In the genomic region with DNA sequence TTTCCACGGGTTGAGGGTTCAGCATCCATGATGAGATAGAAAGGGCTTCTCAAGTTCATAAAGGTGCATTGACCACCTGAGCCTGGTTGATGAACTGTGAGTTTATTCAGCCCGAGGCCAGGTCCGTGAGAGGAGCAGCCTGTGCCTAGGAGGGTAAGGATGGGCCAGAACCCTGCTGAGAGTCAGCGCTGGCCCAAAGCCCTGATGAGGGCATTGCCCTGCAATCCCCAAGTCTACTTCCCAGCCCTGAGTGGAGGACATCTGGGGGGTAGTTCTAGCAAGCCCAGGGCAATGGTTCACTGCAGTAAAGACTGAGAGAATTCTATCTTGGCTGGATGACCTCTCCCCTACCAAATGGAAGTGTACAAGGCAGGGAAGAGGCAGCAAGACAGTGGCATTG, we compare ENCODE assay signal across 22 cellular contexts.
"Had no signal": no experiment of that assay in that cellular context is flagged by ENCODE, and none has a peak within 500 bp of the region (broad histone marks: within the 10 kb centered on the region; RNA-seq: fewer than 3 reads in every experiment).

No MANE protein-coding gene starts in this region.

- H3K9me3 ChIP-seq: SK-N-SH had no signal

- H3K4me2 ChIP-seq: SK-N-SH had no signal

- H3K27ac ChIP-seq: VCaP had no signal

- DNase-seq: activated CD4-positive, alpha-beta memory T cell treated with anti-CD3 and anti-CD28 coated beads, Interleukin-2, amount 10 ng/mL, durations not matched to agents 7 days and 5 days; activated CD4-positive, alpha-beta T cell treated with anti-CD3 and anti-CD28 coated beads for 36 hours; activated CD4-positive, alpha-beta T cell treated with anti-CD3 and anti-CD28 coated beads, Interleukin-2, amount 50 U/mL, for 1 hour; activated CD4-positive, CD25-positive, alpha-beta regulatory T cell; activated gamma-delta T cell; activated naive CD4-positive, alpha-beta T cell treated with anti-CD3 and anti-CD28 coated beads for 36 hours; activated T-cell treated with anti-CD3 and anti-CD28 coated beads for 4 hours; activated T-cell treated with anti-CD3 and anti-CD28 coated beads, Interleukin-2, amount 50 U/mL, for 48 hours; amygdala; MV-4-11; NCI-H1092 treated with DMSO at 0.1 percent for 48 hours; NCI-H1417 treated with DMSO at 0.1 percent for 48 hours; NCI-H1694; NCI-H2029 treated with DMSO at 0.1 percent for 48 hours; NCI-H345; NCI-H510A; NCI-H526 treated with DMSO at 0.1 percent for 48 hours; NCI-H82; SK-N-SH; T-helper 1 cell had no signal

- ATAC-seq: activated CD4-positive, alpha-beta T cell treated with anti-CD3 and anti-CD28 coated beads for 36 hours; activated T-helper 17 cell treated with anti-CD3 and anti-CD28 coated beads, Interleukin-2, amount 50 U/mL, for 72 hours had no signal

- H3K9ac ChIP-seq: SK-N-SH had no signal

- H3K9me2 ChIP-seq: SK-N-SH had no signal
